In genomic region chr2:65834062-65834461, GRCh38 we compare ENCODE assay signal across 1 cellular context.
TF ChIP-seq lines count a peak whose summit lies in the region.

No MANE protein-coding gene starts in this region.

TF ChIP-seq in H1, 55 proteins besides CTCF, POLR2A, EP300 and RAD21:
- no peak for TF ChIP-seq JUN (IDR thresholded peaks at IDR 0.05; ENCODE audit: low read depth, low read length)
- TF ChIP-seq TAF7 (optimal IDR thresholded peaks at IDR 0.05; ENCODE audit: borderline replicate concordance, low read depth, low read length), result no peak
- TF ChIP-seq SP1 (IDR thresholded peaks at IDR 0.05; ENCODE audit: low read depth, low read length), result no peak
- TF ChIP-seq SIN3A (conservative IDR thresholded peaks at IDR 0.05 in 1 of 2, IDR thresholded peaks at IDR 0.05 in 1 of 2; ENCODE audit: low read depth in 1 of 2, low read length in 2 of 2), result no peak
- no peak for TF ChIP-seq CEBPB (IDR thresholded peaks at IDR 0.05; ENCODE audit: low read depth, low read length)
- no peak for TF ChIP-seq SUZ12 (IDR thresholded peaks at IDR 0.05; ENCODE audit: low read length)
- no peak for TF ChIP-seq BCL11A (IDR thresholded peaks at IDR 0.05; ENCODE audit: low read depth in 2 of 2, low read length in 2 of 2)
- TF ChIP-seq SIX5 (IDR thresholded peaks at IDR 0.05; ENCODE audit: low read depth, low read length), result no peak
- no peak for TF ChIP-seq ASH2L (IDR thresholded peaks at IDR 0.05; ENCODE audit: low read length)
- no peak for TF ChIP-seq CHD2 (IDR thresholded peaks at IDR 0.05; ENCODE audit: low read length)
- no peak for TF ChIP-seq EZH2 (IDR thresholded peaks at IDR 0.05; ENCODE audit: low read depth, low read length, severe bottlenecking)
- TF ChIP-seq CBX5 (IDR thresholded peaks at IDR 0.05; ENCODE audit: low read depth, low read length), result no peak
- TF ChIP-seq NANOG (IDR thresholded peaks at IDR 0.05; ENCODE audit: insufficient read depth, low read depth, low read length, poor library complexity, severe bottlenecking), result no peak
